Comparison of ENCODE assay signal across 8 cellular contexts in the genomic region with DNA sequence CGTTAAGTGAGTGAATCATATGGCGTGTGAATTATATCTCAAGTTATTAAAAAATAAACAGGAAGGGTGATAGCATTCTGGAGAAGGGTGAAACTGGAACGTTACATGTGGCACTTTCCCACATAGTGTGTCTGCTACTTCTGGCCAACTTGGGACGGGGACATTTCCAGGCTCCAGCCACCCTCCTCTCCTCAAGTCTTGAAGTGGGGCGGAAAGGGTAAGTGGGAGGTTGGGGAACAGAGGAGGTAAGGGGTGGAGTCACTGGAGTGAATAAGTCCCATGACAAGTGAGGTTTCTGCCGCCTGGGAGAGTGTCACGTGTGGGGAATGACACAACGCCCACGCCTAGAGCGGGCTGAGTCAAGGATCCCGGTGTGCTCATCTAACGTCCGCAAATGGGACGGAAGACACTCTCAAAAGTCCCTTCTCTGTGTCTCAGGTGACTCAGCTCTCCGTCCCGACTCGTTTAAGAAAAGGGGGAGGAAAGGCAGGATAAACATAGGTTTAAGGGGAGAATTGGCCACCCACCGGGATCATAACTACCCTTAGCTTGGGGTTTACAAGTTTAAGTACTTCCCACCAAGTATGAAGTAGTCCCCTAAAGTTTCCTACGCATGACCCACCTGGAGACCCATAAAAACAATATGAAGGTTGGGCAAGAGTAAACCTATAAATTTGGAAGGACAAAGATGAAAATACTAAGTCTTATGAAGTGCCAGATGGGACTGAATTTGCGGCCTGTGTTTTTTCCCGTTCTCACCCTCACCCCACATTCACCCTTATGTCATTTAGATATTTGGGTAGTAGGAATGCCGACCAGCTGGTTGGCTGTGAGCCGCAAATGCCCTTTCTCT. TPM values are rescaled to one million over a fixed set of nuclear protein-coding genes. Genes with fewer than 3 reads are reported as not detected.
DNase-seq lines count a peak whose midpoint lies in the region; ATAC-seq and TF ChIP-seq lines count a peak whose summit lies in the region.

No MANE protein-coding gene starts in this region.

- H3K4me1 ChIP-seq in transverse colon = peaks cover 23 to 68% (median 40%) of the 10 kb centered on the region in 4 donors

- intact Hi-C loops in left cardiac atrium (cut with DNase I) = no loop called here
- intact Hi-C loops in posterior cingulate gyrus (cut with DNase I) = loop anchor here (2.0 kb wide), 2 partner anchors 31 to 75 kb away; a partner anchor contains a TSS
- intact Hi-C loops in transverse colon (cut with DNase I; ENCODE audit: low total_unique reads) = no loop called here

- no peaks in the 10 kb centered on the region for H3K27me3 ChIP-seq in transverse colon

- in situ Hi-C loops in GM18951 (cut with MboI; ENCODE audit: low sequenced_read_pairs, unreplicated experiment) = no loop called here
- in situ Hi-C loops in KBM-7 (cut with MboI; ENCODE audit: low pct_unique_long_range_greater_than_20kb, low sequenced_read_pairs) = no loop called here
- in situ Hi-C loops in transverse colon (cut with MboI; ENCODE audit: low pct_ligation_motif_present in 1 of 4, low pct_unique_long_range_greater_than_20kb in 1 of 4, low sequenced_read_pairs in 3 of 4) = no loop called here

- peak; percentile 77 to 85 for ATAC-seq in left cardiac atrium

- no peaks in the 10 kb centered on the region for H3K36me3 ChIP-seq in transverse colon

- TF ChIP-seq CTCF in AG09319 (IDR thresholded peaks at IDR 0.05; ENCODE audit: low read depth, low read length) (no peak), transverse colon (IDR thresholded peaks at IDR 0.05) (no peak)

- H3K9me3 ChIP-seq in transverse colon = no peaks in the 10 kb centered on the region

- TF ChIP-seq POLR2A in GM18951 (IDR thresholded peaks at IDR 0.05; ENCODE audit: extremely low read depth, insufficient read depth, insufficient read length) (peak; percentile 57), transverse colon (IDR thresholded peaks at IDR 0.05) (peak; percentile 98)

- WGBS in transverse colon (ENCODE audit: low coverage in 1 of 2), 2 donors = 18 to 20% methylated on average over 22 to 23 of the region's 23 CpGs

- DNase-seq in AG09319 (ENCODE audit: extremely low read depth, low read depth) = peak; percentile 64
- DNase-seq in KBM-7 = peak; percentile 89
- DNase-seq in T-helper 1 cell = peak; percentile 43 to 71 (median 56)
- peak; percentile 87 for DNase-seq in amniotic epithelial cell (ENCODE audit: low read depth)
- peak; percentile 93 for DNase-seq in left cardiac atrium
- peak; percentile 44 to 91 (median 62) for DNase-seq in posterior cingulate gyrus
- DNase-seq in transverse colon = peak; percentile 93

- peak overlapping the region; percentile 99 to 100 (median 100) for H3K27ac ChIP-seq in transverse colon

- TF ChIP-seq EP300 in transverse colon (IDR thresholded peaks at IDR 0.05; ENCODE audit: low read depth) = peak; percentile 68

- H3K4me3 ChIP-seq in transverse colon = peak overlapping the region in 3 of 4 donors; percentile 51 to 98 (median 87)

RNA-seq across cellular contexts. Expression of a gene that starts 1.2 kb away (rescaled TPM):
- total RNA-seq in left cardiac atrium (10 to 100 TPM; 47.9 to 67.2 TPM), transverse colon (100 to 1,000 TPM in 3 of 4 donors, 10 to 100 TPM in 1; 37.0 to 131 (median 116) TPM)

RNA-seq across cellular contexts. Expression of a gene that starts 31.5 kb away (rescaled TPM):
- total RNA-seq in left cardiac atrium (10 to 100 TPM; 37.8 to 63.8 TPM), transverse colon (10 to 100 TPM in 3 of 4 donors, 1 to 10 TPM in 1; 8.7 to 50.4 (median 20.2) TPM)

RNA-seq across cellular contexts. Expression of a gene that starts 44.4 kb away (rescaled TPM):
- total RNA-seq in left cardiac atrium = 100 to 1,000 TPM; 350 to 359 TPM
- 100 to 1,000 TPM in 3 of 4 donors, 10 to 100 TPM in 1; 83.4 to 482 (median 290) TPM for total RNA-seq in transverse colon

Comparison
In these comparisons a context has a peak if more than half of its experiments do, and no peak if none do; other contexts are left out.
1. Peak in every context shown above with its lines: DNase-seq, ATAC-seq, H3K4me3 ChIP-seq and H3K27ac ChIP-seq.